In the genomic region with DNA sequence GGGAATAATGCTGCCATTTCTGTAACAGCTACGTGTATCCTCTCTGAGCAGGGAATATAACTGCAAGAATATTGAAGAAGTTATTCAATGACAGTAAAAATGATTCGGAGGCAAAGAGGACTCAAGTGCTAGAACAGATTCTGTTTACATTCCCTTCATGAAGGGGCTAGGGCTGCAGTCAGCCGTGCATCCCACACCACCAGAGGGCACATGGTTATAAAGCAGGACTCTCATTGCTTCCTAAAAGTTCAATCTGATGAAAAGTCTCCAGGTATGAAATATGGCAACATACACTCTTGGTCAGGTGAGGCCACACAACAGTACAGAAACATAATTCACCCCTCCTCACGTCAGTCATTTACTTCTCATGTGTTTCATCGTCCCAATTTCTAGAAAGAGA, we compare ENCODE assay signal across 10 cellular contexts. TPM values are rescaled to one million over a fixed set of nuclear protein-coding genes. Genes with fewer than 3 reads are reported as not detected.
DNase-seq lines count a peak whose midpoint lies in the region; ATAC-seq, FAIRE-seq and TF ChIP-seq lines count a peak whose summit lies in the region.
"Had no signal": no experiment of that assay in that cellular context is flagged by ENCODE, and none has a peak within 500 bp of the region (broad histone marks: within the 10 kb centered on the region; RNA-seq: fewer than 3 reads in every experiment).

No MANE protein-coding gene starts in this region.

- H3K4me1 ChIP-seq in A549, result no peaks in the 10 kb centered on the region

- WGBS in A549 (ENCODE audit: missing lambda C conversion rate), result 80% methylated on average over 5 of the region's 5 CpGs

- TF ChIP-seq EP300 in A549 (IDR thresholded peaks at IDR 0.05), result no peak

- no peak overlapping the region for H3K27ac ChIP-seq in A549
- H3K27ac ChIP-seq: epithelial cell of prostate had no signal

- H3K9me3 ChIP-seq in A549 (no peaks in the 10 kb centered on the region), T-helper 17 cell (ENCODE audit: control insufficient read depth, low read length, poor library complexity, severe bottlenecking) (no peaks in the 10 kb centered on the region)

- ATAC-seq in A549 (peak in 1 of 2 experiments; percentile 77; a peak in 3 of 6 replicates), T-helper 17 cell (no peak), HG02642 (IDR thresholded peaks at IDR 0.05; ENCODE audit: poor library complexity, unreplicated experiment) (no peak)

- FAIRE-seq in A549 (lab: Jason Lieb, UNC), result no peak

- no peak overlapping the region for H3K4me3 Mint-ChIP-seq in T-helper 17 cell

- no peak overlapping the region for H3K4me3 ChIP-seq in A549
- H3K4me3 ChIP-seq in foreskin fibroblast (ENCODE audit: low read depth in 1 of 2, low read length in 2 of 2), result no peak overlapping the region

- H3K27me3 Mint-ChIP-seq in T-helper 17 cell, result no peaks in the 10 kb centered on the region

- H3K27ac Mint-ChIP-seq in T-helper 17 cell, result peak overlapping the region; percentile 21

- DNase-seq in A549 (ENCODE audit: low read depth in 1 of 2, low spot score in 1 of 2) (peak; percentile 28 to 36), GM10266 (ENCODE audit: extremely low spot score) (no peak), T-helper 17 cell (no peak), foreskin fibroblast (peak in 1 of 2 donors; percentile 52), cerebellar cortex (ENCODE audit: low spot score) (no peak), NCI-H1417 treated with DMSO at 0.1 percent for 48 hours (lab: John Stamatoyannopoulos, UW) (no peak), NCI-H2081 treated with DMSO at 0.1 percent for 48 hours (lab: John Stamatoyannopoulos, UW) (no peak)
- DNase-seq: HCEC 1CT had no signal

- peak; percentile 41 to 43; a peak in 4 of 5 replicates for TF ChIP-seq RAD21 in A549 (conservative IDR thresholded peaks at IDR 0.05 in 1 of 2, IDR thresholded peaks at IDR 0.05 in 1 of 2)

- peaks cover 4% of the 10 kb centered on the region for H3K4me1 Mint-ChIP-seq in T-helper 17 cell

- CTCF ChIA-PET in A549 (lab: Yijun Ruan, JAX), result interaction anchor here (0.6 to 1.5 kb wide), 5 partner anchors 18 to 621 kb away, joined by 3 to 5 read pairs (median 4); no protein-coding TSS in a partner anchor

- H3K36me3 Mint-ChIP-seq in T-helper 17 cell (ENCODE audit: low read depth), result peaks cover 17% of the 10 kb centered on the region

- POLR2A ChIA-PET in A549 (lab: Yijun Ruan, JAX), result interaction anchor here (0.6 kb wide), 1 partner anchor 780 kb away, joined by 3 read pairs; no protein-coding TSS in a partner anchor

- no peak for TF ChIP-seq POLR2A in A549 (IDR thresholded peaks at IDR 0.05; ENCODE audit: low read length)

- TF ChIP-seq CTCF in A549 (IDR thresholded peaks at IDR 0.05) (peak; percentile 43), GM10266 (IDR thresholded peaks at IDR 0.05; ENCODE audit: control insufficient read depth, insufficient read depth, low read depth, missing control alignments) (peak; percentile 43), foreskin fibroblast (IDR thresholded peaks at IDR 0.05; ENCODE audit: low read depth, low read length) (peak; percentile 68)

- H3K4me2 ChIP-seq in A549, result no peak overlapping the region

TF ChIP-seq in A549, 52 proteins besides CTCF, POLR2A, EP300 and RAD21:
- TF ChIP-seq FOSL2 (IDR thresholded peaks at IDR 0.05) (no peak), FOSL2 (CRISPR knock-in tag; IDR thresholded peaks at IDR 0.05) (no peak), SMC3 (IDR thresholded peaks at IDR 0.05) (peak; percentile 49; the same call in 2 of the 3 replicates)

RNA-seq across cellular contexts. Expression of a gene that starts 34.0 kb away (rescaled TPM):
- polyA plus RNA-seq in A549 (2011; rRNA removed) (14.9 and 18.4 TPM in 2 replicates), A549 (2017; fragmentation: RNase III; extraction: RNeasy Plus Mini Kit Qiagen cat#74134 plus additional on column Dnase treatment) (25.4 to 35.8 TPM (median 33.4 TPM) in 3 replicates)
- 26.2 and 52.1 TPM in 2 replicates for polyA plus RNA-seq in A549 (2012; cell fraction: cytosol; rRNA removed)
- polyA plus RNA-seq in A549 (2012; cell fraction: nucleus; rRNA removed), result 36.8 and 38.8 TPM in 2 replicates
- polyA minus RNA-seq in A549 (2011; rRNA and poly(A)+ RNA removed), result 7.9 and 8.2 TPM in 2 replicates
- total RNA-seq in T-helper 17 cell, result 10 to 100 TPM; 17.6 to 18.7 TPM

RNA-seq across cellular contexts. Expression of a gene that starts 53.7 kb away (rescaled TPM):
- polyA plus RNA-seq in A549 (2011; rRNA removed) (18.8 and 19.2 TPM in 2 replicates), A549 (2017; fragmentation: RNase III; extraction: RNeasy Plus Mini Kit Qiagen cat#74134 plus additional on column Dnase treatment) (16.7 to 16.9 TPM (median 16.9 TPM) in 3 replicates)
- polyA plus RNA-seq in A549 (2012; cell fraction: cytosol; rRNA removed), result 14.9 and 19.2 TPM in 2 replicates
- polyA plus RNA-seq in A549 (2012; cell fraction: nucleus; rRNA removed), result 3.7 and 4.5 TPM in 2 replicates
- polyA minus RNA-seq in A549 (2011; rRNA and poly(A)+ RNA removed), result 49.3 and 53.3 TPM in 2 replicates
- 10 to 100 TPM; 28.3 to 29.4 TPM for total RNA-seq in T-helper 17 cell

Comparison
In these comparisons a context has a peak if more than half of its experiments do, and no peak if none do; other contexts are left out.
1. DNase-seq: peak in A549 (2 of 2); none in GM10266 (single experiment), T-helper 17 cell (0 of 3), cerebellar cortex (single experiment), NCI-H1417 treated with DMSO at 0.1 percent for 48 hours (single experiment) and NCI-H2081 treated with DMSO at 0.1 percent for 48 hours (single experiment).
2. Peak in every context shown above with its lines, with median percentiles within 50 percentile points of each other: CTCF ChIP-seq.